In genomic region chr22:38257650-38258246, GRCh38 we compare ENCODE assay signal across 10 cellular contexts. TPM values are rescaled to one million over a fixed set of nuclear protein-coding genes. Genes with fewer than 3 reads are reported as not detected.
DNase-seq lines count a peak whose midpoint lies in the region; ATAC-seq, FAIRE-seq and TF ChIP-seq lines count a peak whose summit lies in the region.
"Had no signal": no experiment of that assay in that cellular context is flagged by ENCODE, and none has a peak within 500 bp of the region (broad histone marks: within the 10 kb centered on the region; RNA-seq: fewer than 3 reads in every experiment).

No MANE protein-coding gene starts in this region.

- peak overlapping the region; percentile 62; the same call in 1 of the 2 replicates for H4K8ac ChIP-seq in H1 (ENCODE audit: extremely low read depth, insufficient read depth, low read length)
- H4K8ac ChIP-seq in neuronal stem cell (ENCODE audit: low read depth, low read length), result no peak overlapping the region

- H2BK20ac ChIP-seq in H1 (ENCODE audit: low read length), result no peak overlapping the region

- TF ChIP-seq POLR2A in H1 (IDR thresholded peaks at IDR 0.05; ENCODE audit: control extremely low read depth in 1 of 2, low read depth in 2 of 2, low read length in 2 of 2), result no peak

- H3K27ac ChIP-seq in H1 (ENCODE audit: low read depth, low read length), result no peak overlapping the region
- H3K27ac ChIP-seq in neuronal stem cell (replicated peaks; ENCODE audit: low read length), result no peak overlapping the region
- no peak overlapping the region for H3K27ac ChIP-seq in naive thymus-derived CD4-positive, alpha-beta T cell (ENCODE audit: low read depth, low read length)
- H3K27ac ChIP-seq: C4-2B had no signal

- H3K23ac ChIP-seq in H1 (ENCODE audit: insufficient read length) (no peak overlapping the region), neuronal stem cell (ENCODE audit: low read depth, low read length, poor library complexity) (no peak overlapping the region)

- no peak overlapping the region for H3K9ac ChIP-seq in H1 (replicated peaks in 1 of 4; ENCODE audit: extremely low read depth in 1 of 4, low read depth in 3 of 4, low read length in 3 of 4)
- no peak overlapping the region for H3K9ac ChIP-seq in neuronal stem cell (ENCODE audit: low read depth, low read length, poor library complexity)

- WGBS in H1 (ENCODE audit: extremely low coverage in 1 of 2, insufficient coverage in 1 of 2, insufficient read length in 1 of 2, insufficient replicate concordance in 2 of 2, low coverage in 1 of 2, low lambda C conversion rate in 2 of 2, missing lambda C conversion rate in 1 of 2), 2 experiments, result 74% methylated on average over 4 of the region's 4 CpGs; no CpG with 5 or more reads in 1 of the 2 experiments
- WGBS in neuronal stem cell (ENCODE audit: extremely low coverage in 2 of 2, insufficient read length in 2 of 2, insufficient replicate concordance in 1 of 2), 2 donors, result no CpG with 5 or more reads among the region's 4 CpGs

- H3K79me1 ChIP-seq in H1 (ENCODE audit: low read depth, low read length), result peaks cover 12% of the 10 kb centered on the region
- peaks cover 3% of the 10 kb centered on the region for H3K79me1 ChIP-seq in neuronal stem cell (ENCODE audit: low read depth, low read length)

- H2BK15ac ChIP-seq in H1 (ENCODE audit: low read length), result no peak overlapping the region
- H2BK15ac ChIP-seq in neuronal stem cell (ENCODE audit: low read length), result no peak overlapping the region

- no peaks in the 10 kb centered on the region for H3K27me3 Mint-ChIP-seq in activated T-cell treated with anti-CD3 and anti-CD28 coated beads, Interleukin-2, amount 50 U/mL, for 72 hours (ENCODE audit: low read depth)
- no peaks in the 10 kb centered on the region for H3K27me3 Mint-ChIP-seq in naive thymus-derived CD4-positive, alpha-beta T cell

- H4K20me1 ChIP-seq in H1 (replicated peaks in 1 of 2; ENCODE audit: control insufficient read depth in 1 of 2, insufficient read depth in 2 of 2, low read length in 2 of 2), result peaks cover 11 to 12% of the 10 kb centered on the region in 2 experiments

- H3K23me2 ChIP-seq in H1 (ENCODE audit: low read depth, low read length), result no peaks in the 10 kb centered on the region

- H4K91ac ChIP-seq in H1 (replicated peaks; ENCODE audit: insufficient read length, low read length) (no peak overlapping the region), neuronal stem cell (ENCODE audit: low read depth, low read length, poor library complexity) (no peak overlapping the region)

- H3K4me3 Mint-ChIP-seq in activated T-cell treated with anti-CD3 and anti-CD28 coated beads, Interleukin-2, amount 50 U/mL, for 72 hours, result no peak overlapping the region
- no peak overlapping the region for H3K4me3 Mint-ChIP-seq in naive thymus-derived CD4-positive, alpha-beta T cell

- no peak overlapping the region for H3K27ac Mint-ChIP-seq in activated T-cell treated with anti-CD3 and anti-CD28 coated beads, Interleukin-2, amount 50 U/mL, for 72 hours
- no peak overlapping the region for H3K27ac Mint-ChIP-seq in naive thymus-derived CD4-positive, alpha-beta T cell

- H3K9me3 Mint-ChIP-seq in activated T-cell treated with anti-CD3 and anti-CD28 coated beads, Interleukin-2, amount 50 U/mL, for 72 hours, result no peaks in the 10 kb centered on the region
- no peaks in the 10 kb centered on the region for H3K9me3 Mint-ChIP-seq in naive thymus-derived CD4-positive, alpha-beta T cell

- ATAC-seq in GM18870 (IDR thresholded peaks at IDR 0.05; ENCODE audit: unreplicated experiment) (no peak), GM18511 (IDR thresholded peaks at IDR 0.05; ENCODE audit: unreplicated experiment) (no peak)
- no peak for ATAC-seq in activated T-cell treated with anti-CD3 and anti-CD28 coated beads, Interleukin-2, amount 50 U/mL, for 72 hours (replicated peaks in 1 of 2)
- ATAC-seq in naive thymus-derived CD4-positive, alpha-beta T cell, result no peak

- H3K36me3 ChIP-seq in BJ (ENCODE audit: control insufficient read depth, insufficient read depth, low read length) (no peaks in the 10 kb centered on the region), H1 (ENCODE audit: control insufficient read depth in 2 of 4, insufficient read depth in 4 of 4, low read length in 3 of 4) (no peaks in the 10 kb centered on the region), neuronal stem cell (replicated peaks in 1 of 2; ENCODE audit: control insufficient read depth in 2 of 2, insufficient read depth in 2 of 2, low read length in 2 of 2) (no peaks in the 10 kb centered on the region)
- no peaks in the 10 kb centered on the region for H3K36me3 ChIP-seq in naive thymus-derived CD4-positive, alpha-beta T cell (ENCODE audit: control insufficient read depth in 2 of 3, insufficient read depth in 3 of 3, low read length in 3 of 3)

- peak overlapping the region; percentile 18; the same call in 1 of the 2 replicates for H3K4me3 ChIP-seq in BJ (ENCODE audit: low read depth, low read length)
- no peak overlapping the region for H3K4me3 ChIP-seq in H1 (ENCODE audit: extremely low read depth in 1 of 4, insufficient read depth in 2 of 4, low read depth in 3 of 4, low read length in 4 of 4)
- H3K4me3 ChIP-seq in neuronal stem cell (ENCODE audit: low read length in 2 of 2), result no peak overlapping the region
- H3K4me3 ChIP-seq in naive thymus-derived CD4-positive, alpha-beta T cell (ENCODE audit: low read length), result no peak overlapping the region

- no peak for FAIRE-seq in H1 (lab: Jason Lieb, UNC)

- H4K5ac ChIP-seq in H1 (ENCODE audit: insufficient read length, low read depth, low read length), result no peak overlapping the region

- H3K4me2 ChIP-seq in H1 (ENCODE audit: insufficient read depth in 1 of 2, low read depth in 2 of 2, low read length in 2 of 2), result no peak overlapping the region
- H3K4me2 ChIP-seq in neuronal stem cell (ENCODE audit: insufficient read depth, low read length, poor library complexity, severe bottlenecking), result no peak overlapping the region

- no peaks in the 10 kb centered on the region for H3K9me3 ChIP-seq in H1 (ENCODE audit: insufficient read depth in 2 of 2, low read depth in 1 of 2, low read length in 1 of 2)
- no peaks in the 10 kb centered on the region for H3K9me3 ChIP-seq in neuronal stem cell (replicated peaks in 1 of 2; ENCODE audit: control insufficient read depth in 2 of 2, insufficient read depth in 1 of 2, low read depth in 1 of 2, low read length in 2 of 2)
- no peaks in the 10 kb centered on the region for H3K9me3 ChIP-seq in naive thymus-derived CD4-positive, alpha-beta T cell (ENCODE audit: control insufficient read depth in 2 of 3, low read length in 3 of 3)

- no peak overlapping the region for H3K14ac ChIP-seq in H1 (ENCODE audit: insufficient read length)
- H3K14ac ChIP-seq in neuronal stem cell (ENCODE audit: low read length), result peak overlapping the region; percentile 63

- H3K79me2 ChIP-seq in H1 (ENCODE audit: control insufficient read depth in 1 of 2, insufficient read depth in 2 of 2, low read length in 2 of 2), result peaks cover 3 to 71% of the 10 kb centered on the region in 2 experiments; a peak in 3 of 4 replicates

- intact Hi-C loops in naive thymus-derived CD4-positive, alpha-beta T cell (cut with micrococcal nuclease), result no loop called here

- H2BK5ac ChIP-seq in H1 (ENCODE audit: low read depth, low read length), result no peak overlapping the region
- H2BK5ac ChIP-seq in neuronal stem cell (ENCODE audit: low read length), result no peak overlapping the region

- TF ChIP-seq RAD21 in H1 (IDR thresholded peaks at IDR 0.05 in 1 of 2, conservative IDR thresholded peaks at IDR 0.05 in 1 of 2; ENCODE audit: low read depth in 2 of 2, low read length in 2 of 2), result no peak

- no peak overlapping the region for H2AFZ ChIP-seq in H1 (ENCODE audit: low read length)
- H2AFZ ChIP-seq in neuronal stem cell (ENCODE audit: low read length), result no peak overlapping the region

- CTCF ChIA-PET in BJ (lab: Yijun Ruan, JAX), result interaction anchor here (1.0 to 1.5 kb wide), 4 partner anchors 9 to 146 kb away, joined by 3 to 4 read pairs (median 3); no protein-coding TSS in a partner anchor
- CTCF ChIA-PET in H1 (lab: Charles Lee; ENCODE audit: partially characterized antibody), result interaction anchor here (0.6 to 1.6 kb wide), 5 partner anchors 9 to 193 kb away, joined by 3 to 6 read pairs (median 3); no protein-coding TSS in a partner anchor
- CTCF ChIA-PET in naive thymus-derived CD4-positive, alpha-beta T cell (lab: Charles Lee), result interaction anchor here (0.6 kb wide), 1 partner anchor 97 kb away, joined by 3 read pairs; no protein-coding TSS in a partner anchor

- H2BK120ac ChIP-seq in H1 (replicated peaks; ENCODE audit: low read depth, low read length) (no peak overlapping the region), neuronal stem cell (ENCODE audit: low read depth, low read length) (no peak overlapping the region)

- no peak overlapping the region for H2AK5ac ChIP-seq in H1 (ENCODE audit: low read depth, low read length)
- peak overlapping the region; percentile 60 for H2AK5ac ChIP-seq in neuronal stem cell (ENCODE audit: low read depth, low read length)

- TF ChIP-seq CTCF in BJ (IDR thresholded peaks at IDR 0.05; ENCODE audit: insufficient read depth, low read depth, low read length) (no peak), H1 (IDR thresholded peaks at IDR 0.05; ENCODE audit: control extremely low read depth in 1 of 3, insufficient read depth in 1 of 3, low read depth in 1 of 3, low read length in 3 of 3) (no peak)

- peaks cover 20% of the 10 kb centered on the region for H3K4me1 Mint-ChIP-seq in activated T-cell treated with anti-CD3 and anti-CD28 coated beads, Interleukin-2, amount 50 U/mL, for 72 hours (ENCODE audit: low read depth)
- H3K4me1 Mint-ChIP-seq in naive thymus-derived CD4-positive, alpha-beta T cell, result peaks cover 10 to 49% (median 36%) of the 10 kb centered on the region in 7 donors

- H3K18ac ChIP-seq in H1 (ENCODE audit: extremely low read depth, low read length) (no peak overlapping the region), neuronal stem cell (ENCODE audit: low read length) (peak overlapping the region; percentile 35)

- no peak for TF ChIP-seq EP300 in H1 (IDR thresholded peaks at IDR 0.05; ENCODE audit: borderline replicate concordance in 1 of 2, low read depth in 2 of 2, low read length in 2 of 2)

- DNase-seq in BJ (ENCODE audit: low read depth) (no peak), NCI-H2107 treated with DMSO at 0.1 percent for 48 hours (lab: John Stamatoyannopoulos, UW; ENCODE audit: unreplicated experiment) (peak; percentile 55), H1 (ENCODE audit: low read depth in 1 of 2, low spot score in 2 of 2) (no peak), neuronal stem cell (ENCODE audit: low spot score) (no peak)
- no peak for DNase-seq in activated T-cell treated with anti-CD3 and anti-CD28 coated beads, Interleukin-2, amount 50 U/mL, for 72 hours
- DNase-seq in naive thymus-derived CD4-positive, alpha-beta T cell, result no peak
- DNase-seq: effector CD4-positive, alpha-beta T cell had no signal

- H3K4ac ChIP-seq in H1 (replicated peaks; ENCODE audit: insufficient read length, low read depth, low read length), result no peak overlapping the region
- no peak overlapping the region for H3K4ac ChIP-seq in neuronal stem cell (ENCODE audit: low read length)

- H3K4me1 ChIP-seq in H1 (replicated peaks in 1 of 4; ENCODE audit: control insufficient read depth in 3 of 4, insufficient read depth in 4 of 4, low read length in 3 of 4), result peaks cover 0 to 19% (median 5%) of the 10 kb centered on the region in 4 experiments; a peak in 5 of 7 replicates
- peaks cover 25 to 28% of the 10 kb centered on the region in 2 donors for H3K4me1 ChIP-seq in neuronal stem cell (ENCODE audit: control insufficient read depth in 2 of 2, insufficient read depth in 1 of 2, low read depth in 1 of 2, low read length in 2 of 2)
- no peaks in the 10 kb centered on the region for H3K4me1 ChIP-seq in naive thymus-derived CD4-positive, alpha-beta T cell (ENCODE audit: control insufficient read depth in 2 of 2, insufficient read depth in 2 of 2, low read length in 2 of 2)

- H3K56ac ChIP-seq in H1 (replicated peaks; ENCODE audit: insufficient read length, low read depth, low read length), result no peak overlapping the region

- no peaks in the 10 kb centered on the region for H3K27me3 ChIP-seq in BJ (ENCODE audit: control insufficient read depth, insufficient read depth, low read length)
- H3K27me3 ChIP-seq in H1 (replicated peaks in 1 of 4; ENCODE audit: control insufficient read depth in 3 of 4, extremely low read depth in 1 of 4, insufficient read depth in 3 of 4, low read length in 3 of 4), result no peaks in the 10 kb centered on the region
- no peaks in the 10 kb centered on the region for H3K27me3 ChIP-seq in neuronal stem cell (ENCODE audit: control insufficient read depth in 3 of 3, insufficient read depth in 3 of 3, low read depth in 1 of 3, low read length in 3 of 3)
- H3K27me3 ChIP-seq in naive thymus-derived CD4-positive, alpha-beta T cell (ENCODE audit: control insufficient read depth in 2 of 2, insufficient read depth in 2 of 2, low read length in 2 of 2), result no peaks in the 10 kb centered on the region

- POLR2A ChIA-PET in BJ (lab: Charles Lee) (interaction anchor here (0.7 kb wide), 1 partner anchor 208 kb away, joined by 4 read pairs; no protein-coding TSS in a partner anchor), H1 (lab: Charles Lee; ENCODE audit: partially characterized antibody) (interaction anchor here (0.6 to 1.7 kb wide), 5 partner anchors 27 to 464 kb away, joined by 3 to 7 read pairs (median 3); no protein-coding TSS in a partner anchor)
- POLR2A ChIA-PET in naive thymus-derived CD4-positive, alpha-beta T cell (lab: Charles Lee), result interaction anchor here (0.6 kb wide), 3 partner anchors 48 to 165 kb away, joined by 3 read pairs; no protein-coding TSS in a partner anchor

- H2BK12ac ChIP-seq in H1 (ENCODE audit: low read depth, low read length), result no peak overlapping the region
- H2BK12ac ChIP-seq in neuronal stem cell (ENCODE audit: low read length), result no peak overlapping the region

- H3K36me3 Mint-ChIP-seq in activated T-cell treated with anti-CD3 and anti-CD28 coated beads, Interleukin-2, amount 50 U/mL, for 72 hours (ENCODE audit: insufficient read depth in 2 of 2), result no peaks in the 10 kb centered on the region
- H3K36me3 Mint-ChIP-seq in naive thymus-derived CD4-positive, alpha-beta T cell, result peaks cover 0 to 18% (median 3%) of the 10 kb centered on the region in 5 donors

RNA-seq across cellular contexts. Expression of gene TMEM184B, which starts 15.1 kb away (rescaled TPM):
- polyA plus RNA-seq in BJ (2011; rRNA removed), result 26.5 and 75.5 TPM in 2 replicates
- polyA minus RNA-seq in BJ (2011; rRNA and poly(A)+ RNA removed), result 35.2 and 48.1 TPM in 2 replicates
- total RNA-seq in H1 (2021; fragmentation: NEBNext Ultra II Directional; extraction: Animal tissue kit (Norgen Biotek cat#: 25700)), result 79.9 and 81.0 TPM in 2 replicates
- polyA plus RNA-seq in H1 (2011; rRNA removed), result 41.6 and 70.6 TPM in 2 replicates
- polyA plus RNA-seq in H1 (2011; cell fraction: cytosol; rRNA removed), result 29.5 TPM
- 55.9 TPM for polyA plus RNA-seq in H1 (2011; cell fraction: nucleus; rRNA removed)
- 34.1 to 60.3 TPM (median 56.8 TPM) in 4 replicates for polyA plus RNA-seq in H1 (2012, experiment 1 of 2)
- polyA plus RNA-seq in H1 (2012, experiment 2 of 2), result 49.3 TPM
- 57.6 TPM for polyA plus RNA-seq in H1 (2013, experiment 1 of 2)
- 64.6 TPM for polyA plus RNA-seq in H1 (2013, experiment 2 of 2)
- 31.7 and 53.2 TPM in 2 replicates for polyA minus RNA-seq in H1 (2011; rRNA and poly(A)+ RNA removed)
- 60.0 TPM for polyA minus RNA-seq in H1 (2011; cell fraction: cytosol; rRNA and poly(A)+ RNA removed)
- polyA minus RNA-seq in H1 (2011; cell fraction: nucleus; rRNA and poly(A)+ RNA removed), result 32.2 TPM
- polyA plus RNA-seq in neuronal stem cell (2013, experiment 1 of 2), result 50.9 TPM
- polyA plus RNA-seq in neuronal stem cell (2013, experiment 2 of 2), result 51.3 TPM
- total RNA-seq in activated T-cell treated with anti-CD3 and anti-CD28 coated beads, Interleukin-2, amount 50 U/mL, for 72 hours, result 10 to 100 TPM; 22.9 to 27.5 TPM
- 10 to 100 TPM; 26.9 to 41.3 (median 35.0) TPM for total RNA-seq in naive thymus-derived CD4-positive, alpha-beta T cell
- 10 to 100 TPM in 1 of 2 donors, 1 to 10 TPM in 1; 9.0 to 19.5 TPM for polyA plus RNA-seq in naive thymus-derived CD4-positive, alpha-beta T cell

RNA-seq across cellular contexts. Expression of gene MAFF, which starts 56.0 kb away (rescaled TPM):
- polyA plus RNA-seq in BJ (2011; rRNA removed) (14.1 and 14.8 TPM in 2 replicates), H1 (2011; rRNA removed) (1.5 and 2.4 TPM in 2 replicates)
- 5.0 and 5.8 TPM in 2 replicates for polyA minus RNA-seq in BJ (2011; rRNA and poly(A)+ RNA removed)
- total RNA-seq in H1 (2021; fragmentation: NEBNext Ultra II Directional; extraction: Animal tissue kit (Norgen Biotek cat#: 25700)), result 6.2 and 6.3 TPM in 2 replicates
- 2.9 TPM for polyA plus RNA-seq in H1 (2011; cell fraction: cytosol; rRNA removed)
- polyA plus RNA-seq in H1 (2011; cell fraction: nucleus; rRNA removed), result 2.1 TPM
- 3.3 to 4.4 TPM (median 4.0 TPM) in 4 replicates for polyA plus RNA-seq in H1 (2012, experiment 1 of 2)
- polyA plus RNA-seq in H1 (2012, experiment 2 of 2), result 4.4 TPM
- polyA plus RNA-seq in H1 (2013, experiment 1 of 2), result 4.0 TPM
- polyA plus RNA-seq in H1 (2013, experiment 2 of 2), result 4.0 TPM
- 1.0 and 1.3 TPM in 2 replicates for polyA minus RNA-seq in H1 (2011; rRNA and poly(A)+ RNA removed)
- polyA minus RNA-seq in H1 (2011; cell fraction: cytosol; rRNA and poly(A)+ RNA removed), result 3.1 TPM
- 4.4 TPM for polyA minus RNA-seq in H1 (2011; cell fraction: nucleus; rRNA and poly(A)+ RNA removed)
- polyA plus RNA-seq in neuronal stem cell (2013, experiment 1 of 2), result 4.0 TPM
- polyA plus RNA-seq in neuronal stem cell (2013, experiment 2 of 2), result 4.3 TPM
- 10 to 100 TPM; 15.6 to 20.3 TPM for total RNA-seq in activated T-cell treated with anti-CD3 and anti-CD28 coated beads, Interleukin-2, amount 50 U/mL, for 72 hours
- total RNA-seq in naive thymus-derived CD4-positive, alpha-beta T cell, result 10 to 100 TPM in 2 of 5 experiments, 1 to 10 TPM in 3; 4.8 to 72.6 (median 5.5) TPM
- 1 to 10 TPM; 1.6 to 2.3 TPM for polyA plus RNA-seq in naive thymus-derived CD4-positive, alpha-beta T cell

RNA-seq across cellular contexts. Expression of gene CSNK1E, which starts 59.5 kb away (rescaled TPM):
- polyA plus RNA-seq in BJ (2011; rRNA removed) (120 and 183 TPM in 2 replicates), H1 (2011; rRNA removed) (263 and 387 TPM in 2 replicates)
- 114 and 161 TPM in 2 replicates for polyA minus RNA-seq in BJ (2011; rRNA and poly(A)+ RNA removed)
- 244 and 247 TPM in 2 replicates for total RNA-seq in H1 (2021; fragmentation: NEBNext Ultra II Directional; extraction: Animal tissue kit (Norgen Biotek cat#: 25700))
- polyA plus RNA-seq in H1 (2011; cell fraction: cytosol; rRNA removed), result 335 TPM
- 537 TPM for polyA plus RNA-seq in H1 (2011; cell fraction: nucleus; rRNA removed)
- polyA plus RNA-seq in H1 (2012, experiment 1 of 2), result 185 to 231 TPM (median 213 TPM) in 4 replicates
- 133 TPM for polyA plus RNA-seq in H1 (2012, experiment 2 of 2)
- polyA plus RNA-seq in H1 (2013, experiment 1 of 2), result 177 TPM
- 168 TPM for polyA plus RNA-seq in H1 (2013, experiment 2 of 2)
- 183 and 358 TPM in 2 replicates for polyA minus RNA-seq in H1 (2011; rRNA and poly(A)+ RNA removed)
- polyA minus RNA-seq in H1 (2011; cell fraction: cytosol; rRNA and poly(A)+ RNA removed), result 170 TPM
- 213 TPM for polyA minus RNA-seq in H1 (2011; cell fraction: nucleus; rRNA and poly(A)+ RNA removed)
- 224 TPM for polyA plus RNA-seq in neuronal stem cell (2013, experiment 1 of 2)
- 229 TPM for polyA plus RNA-seq in neuronal stem cell (2013, experiment 2 of 2)
- 100 to 1,000 TPM; 106 to 107 TPM for total RNA-seq in activated T-cell treated with anti-CD3 and anti-CD28 coated beads, Interleukin-2, amount 50 U/mL, for 72 hours
- total RNA-seq in naive thymus-derived CD4-positive, alpha-beta T cell, result 100 to 1,000 TPM in 2 of 5 experiments, 10 to 100 TPM in 3; 71.6 to 143 (median 91.9) TPM
- 1 to 10 TPM; 5.6 to 8.1 TPM for polyA plus RNA-seq in naive thymus-derived CD4-positive, alpha-beta T cell
